22 cellular contexts compared by ENCODE assay signal in the genomic region with DNA sequence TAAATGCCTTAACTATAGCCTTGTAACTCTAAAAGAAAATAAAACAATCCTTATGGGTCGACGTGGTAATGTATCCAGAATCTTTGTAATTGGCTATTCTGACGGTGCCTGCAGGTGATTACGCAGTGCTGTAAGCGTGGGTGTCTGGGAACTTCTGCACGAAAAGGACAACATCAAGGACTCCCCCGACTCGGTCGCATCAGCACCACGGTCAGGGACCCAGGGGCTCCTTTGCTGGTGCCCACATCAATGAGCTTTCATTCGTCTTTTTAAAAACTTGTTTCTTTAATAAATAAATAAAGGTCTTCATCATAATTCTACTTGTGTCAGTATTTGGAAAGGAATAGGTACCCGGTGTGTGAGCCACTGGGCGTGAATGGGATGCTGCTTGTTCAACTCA. TPM values are rescaled to one million over a fixed set of nuclear protein-coding genes. Genes with fewer than 3 reads are reported as not detected.
DNase-seq lines count a peak whose midpoint lies in the region; ATAC-seq, FAIRE-seq and TF ChIP-seq lines count a peak whose summit lies in the region.
"Had no signal": no experiment of that assay in that cellular context is flagged by ENCODE, and none has a peak within 500 bp of the region (broad histone marks: within the 10 kb centered on the region; RNA-seq: fewer than 3 reads in every experiment).

No MANE protein-coding gene starts in this region.

- TF ChIP-seq POLR2A in HepG2 (IDR thresholded peaks at IDR 0.05; ENCODE audit: insufficient read depth in 1 of 2, low read depth in 2 of 2, low read length in 2 of 2), result no peak
- TF ChIP-seq POLR2A in right lobe of liver (IDR thresholded peaks at IDR 0.05), result no peak
- TF ChIP-seq POLR2A in HCT116 (IDR thresholded peaks at IDR 0.05; ENCODE audit: borderline replicate concordance, extremely low read depth, insufficient read depth, insufficient read length), result no peak
- no peak for TF ChIP-seq POLR2A in esophagus muscularis mucosa (IDR thresholded peaks at IDR 0.05; ENCODE audit: low read depth)

- DNase-seq in HepG2 (ENCODE audit: low spot score) (no peak), right lobe of liver (no peak), HCT116 (ENCODE audit: low read depth, low spot score) (no peak), esophagus muscularis mucosa (ENCODE audit: extremely low spot score) (peak; percentile 29), NCI-H1436 (lab: John Stamatoyannopoulos, UW) (no peak), CD1c-positive myeloid dendritic cell (ENCODE audit: extremely low spot score) (no peak)
- DNase-seq: AML-193; Calu3; CD4-positive, alpha-beta memory T cell; HFFc6; IMR-90; Karpas-422; KBM-7 had no signal

- H4K20me1 ChIP-seq in HepG2 (ENCODE audit: insufficient read depth, low read length), result no peaks in the 10 kb centered on the region
- H4K20me1 ChIP-seq in HCT116 (ENCODE audit: insufficient read depth), result peaks cover 9% of the 10 kb centered on the region; the same call in 1 of the 2 replicates

- H3K4me1 ChIP-seq in HepG2 (ENCODE audit: insufficient read depth, low read length) (no peaks in the 10 kb centered on the region), right lobe of liver (no peaks in the 10 kb centered on the region), HCT116 (ENCODE audit: control insufficient read depth in 1 of 2, insufficient read depth in 2 of 2, low read length in 2 of 2) (no peaks in the 10 kb centered on the region), esophagus muscularis mucosa (no peaks in the 10 kb centered on the region)
- H3K4me1 ChIP-seq: HAP-1 had no signal

- H3K9ac ChIP-seq in HepG2 (ENCODE audit: insufficient read depth, low read depth, low read length), result no peak overlapping the region
- H3K9ac ChIP-seq in HCT116 (ENCODE audit: low read length), result no peak overlapping the region

- no peaks in the 10 kb centered on the region for H3K27me3 ChIP-seq in HepG2 (ENCODE audit: control insufficient read depth in 1 of 2, insufficient read depth in 2 of 2, low read length in 2 of 2)
- no peaks in the 10 kb centered on the region for H3K27me3 ChIP-seq in right lobe of liver
- no peaks in the 10 kb centered on the region for H3K27me3 ChIP-seq in HCT116 (ENCODE audit: insufficient read depth, low read length)
- H3K27me3 ChIP-seq in esophagus muscularis mucosa, result peaks cover 0 to 4% (median 0%) of the 10 kb centered on the region in 4 donors

- RAD21 ChIA-PET in HCT116 (lab: Charles Lee; ENCODE audit: low non-redundant PET in 1 of 2, low total read pairs in 2 of 2, uncharacterized antibody in 2 of 2, unreplicated experiment in 2 of 2), result no interaction called here

- WGBS in HepG2 (ENCODE audit: low lambda C conversion rate), result 96% methylated on average over 13 of the region's 13 CpGs
- WGBS in right lobe of liver (ENCODE audit: insufficient coverage, low coverage, low lambda C conversion rate, missing lambda C conversion rate), result 96% methylated on average over 13 of the region's 13 CpGs
- 95% methylated on average over 13 of the region's 13 CpGs for WGBS in esophagus muscularis mucosa

- no peak for FAIRE-seq in HepG2 (lab: Jason Lieb, UNC)
- FAIRE-seq: A204.1, G401.6, GM12892, GM18507, H1 had no signal

- H3K9me3 ChIP-seq in HepG2 (ENCODE audit: low read length), result no peaks in the 10 kb centered on the region
- no peaks in the 10 kb centered on the region for H3K9me3 ChIP-seq in right lobe of liver
- H3K9me3 ChIP-seq in HCT116 (ENCODE audit: control insufficient read depth in 1 of 2, insufficient read depth in 1 of 2, low read depth in 1 of 2, low read length in 2 of 2), result no peaks in the 10 kb centered on the region
- H3K9me3 ChIP-seq in esophagus muscularis mucosa, result no peaks in the 10 kb centered on the region
- H3K9me3 ChIP-seq: HAP-1 had no signal

- H3K4me3 ChIP-seq in HepG2 (replicated peaks in 1 of 3; ENCODE audit: insufficient read depth in 1 of 3, low read depth in 2 of 3, low read length in 3 of 3) (no peak overlapping the region), right lobe of liver (no peak overlapping the region), HCT116 (replicated peaks in 1 of 2; ENCODE audit: low read depth in 1 of 2, low read length in 2 of 2) (no peak overlapping the region), esophagus muscularis mucosa (no peak overlapping the region)
- H3K4me3 ChIP-seq: HAP-1 had no signal

- TF ChIP-seq RAD21 in HepG2 (CRISPR knock-in tag; IDR thresholded peaks at IDR 0.05) (no peak), HCT116 (IDR thresholded peaks at IDR 0.05; ENCODE audit: low read depth) (no peak)

- H3K79me2 ChIP-seq in HepG2 (ENCODE audit: insufficient read depth, low read length), result no peaks in the 10 kb centered on the region
- H3K79me2 ChIP-seq in HCT116 (ENCODE audit: insufficient read depth, low read length), result peaks cover 99% of the 10 kb centered on the region

- H3K36me3 ChIP-seq in HepG2 (replicated peaks in 1 of 2; ENCODE audit: control insufficient read depth in 1 of 2, insufficient read depth in 2 of 2, low read length in 2 of 2) (peaks cover 23 to 92% of the 10 kb centered on the region in 2 experiments), right lobe of liver (no peaks in the 10 kb centered on the region), HCT116 (ENCODE audit: control insufficient read depth in 1 of 2, insufficient read depth in 2 of 2, low read length in 2 of 2) (peaks cover 94 to 97% of the 10 kb centered on the region in 2 experiments), esophagus muscularis mucosa (no peaks in the 10 kb centered on the region)

- POLR2A ChIA-PET in HepG2 (lab: Yijun Ruan, JAX), result no interaction called here
- POLR2A ChIA-PET in HCT116 (lab: Charles Lee), result no interaction called here

- TF ChIP-seq CTCF in HepG2 (CRISPR knock-in tag; IDR thresholded peaks at IDR 0.05) (no peak), right lobe of liver (IDR thresholded peaks at IDR 0.05) (no peak), HCT116 (IDR thresholded peaks at IDR 0.05 in 2 of 3, conservative IDR thresholded peaks at IDR 0.05 in 1 of 3; ENCODE audit: borderline replicate concordance in 1 of 3, insufficient read depth in 1 of 3, low read depth in 2 of 3, low read length in 2 of 3) (no peak), VCaP (conservative IDR thresholded peaks at IDR 0.05) (no peak), esophagus muscularis mucosa (IDR thresholded peaks at IDR 0.05) (no peak)

- intact Hi-C loops in HepG2 (cut with micrococcal nuclease; ENCODE audit: unreplicated experiment) (no loop called here), right lobe of liver (cut with DNase I) (no loop called here), HCT116 (cut with micrococcal nuclease) (no loop called here), esophagus muscularis mucosa (cut with DNase I) (no loop called here)

- TF ChIP-seq EP300 in HepG2 (IDR thresholded peaks at IDR 0.05; ENCODE audit: low read depth in 2 of 2, low read length in 2 of 2), result no peak
- no peak for TF ChIP-seq EP300 in HepG2 (CRISPR knock-in tag; IDR thresholded peaks at IDR 0.05; ENCODE audit: borderline replicate concordance)
- no peak for TF ChIP-seq EP300 in esophagus muscularis mucosa (IDR thresholded peaks at IDR 0.05)

- no peak overlapping the region for H3K27ac ChIP-seq in HepG2 (ENCODE audit: extremely low read length, insufficient read depth, low read length)
- no peak overlapping the region for H3K27ac ChIP-seq in right lobe of liver
- H3K27ac ChIP-seq in HCT116 (ENCODE audit: low read depth, low read length), result no peak overlapping the region
- H3K27ac ChIP-seq in VCaP, result peak overlapping the region; percentile 81; the same call in 1 of the 2 replicates
- H3K27ac ChIP-seq in esophagus muscularis mucosa (replicated peaks in 1 of 4), result no peak overlapping the region
- H3K27ac ChIP-seq: HL-60 had no signal

- H2AFZ ChIP-seq in HepG2 (ENCODE audit: low read length) (no peak overlapping the region), HCT116 (ENCODE audit: low read depth, low read length, poor library complexity, severe bottlenecking) (no peak overlapping the region)

- in situ Hi-C loops in HepG2 (cut with HindIII; ENCODE audit: extremely low pct_ligation_motif_present, low pct_unique_long_range_greater_than_20kb), result no loop called here

- BruUV-seq in HepG2 (replicated peaks; lab: Mats Ljungman, UMichigan) (no TSS peak), HCT116 (replicated peaks; lab: Mats Ljungman, UMichigan) (no TSS peak)

- no peaks in the 10 kb centered on the region for H3K9me2 ChIP-seq in HCT116 (ENCODE audit: insufficient read depth)

- H3K4me2 ChIP-seq in HepG2 (ENCODE audit: low read depth, low read length) (no peak overlapping the region), HCT116 (ENCODE audit: low read length) (no peak overlapping the region)

- CTCF ChIA-PET in HepG2 (lab: Yijun Ruan, JAX; ENCODE audit: low intra/inter-chr PET ratio, low total read pairs) (no interaction called here), HCT116 (lab: Charles Lee) (no interaction called here)

- no peak for ATAC-seq in HepG2
- no peak for ATAC-seq in right lobe of liver
- ATAC-seq in HCT116, result no peak
- ATAC-seq in GM18858 (IDR thresholded peaks at IDR 0.05; ENCODE audit: unreplicated experiment), result no peak

RNA-seq across cellular contexts. Expression of gene MKI67, which starts 13.2 kb away (rescaled TPM):
- total RNA-seq in HepG2 (2016; rRNA removed; fragmentation: Illumina TruSeq; extraction: Trizol) (22.9 and 54.3 TPM in 2 replicates), right lobe of liver (1 to 10 TPM in 4 of 6 experiments, under 1 TPM in 2; 0.42 to 4.6 (median 1.9) TPM), HCT116 (2021; ENCODE audit: unreplicated experiment) (202 TPM), esophagus muscularis mucosa (1 to 10 TPM in 1 of 4 donors, under 1 TPM in 3; 0.17 to 1.2 (median 0.87) TPM)
- 2.3 and 2.6 TPM in 2 replicates for total RNA-seq in HepG2 (2016; cell fraction: cytosol; rRNA removed; fragmentation: Illumina TruSeq; extraction: Trizol; ENCODE audit: low read depth)
- total RNA-seq in HepG2 (2016; cell fraction: insoluble cytoplasmic fraction; rRNA removed; fragmentation: Illumina TruSeq; extraction: Trizol), result 19.0 and 47.1 TPM in 2 replicates
- total RNA-seq in HepG2 (2016; cell fraction: membrane; rRNA removed; fragmentation: Illumina TruSeq; extraction: Trizol), result 8.0 and 10.9 TPM in 2 replicates
- 63.2 and 64.1 TPM in 2 replicates for total RNA-seq in HepG2 (2016; cell fraction: nucleus; rRNA removed; fragmentation: Illumina TruSeq; extraction: Trizol)
- 4.7 and 6.7 TPM in 2 replicates for polyA plus RNA-seq in HepG2 (2011; rRNA removed)
- polyA plus RNA-seq in HepG2 (2011; cell fraction: cytosol; rRNA removed), result 5.0 and 5.1 TPM in 2 replicates
- polyA plus RNA-seq in HepG2 (2011; cell fraction: nucleus; rRNA removed), result 10.0 and 14.1 TPM in 2 replicates
- polyA plus RNA-seq in HepG2 (2012), result 6.6 and 17.1 TPM in 2 replicates
- polyA plus RNA-seq in HepG2 (2016; cell fraction: cytosol; fragmentation: Illumina TruSeq; extraction: Trizol; ENCODE audit: low read depth), result 1.0 and 1.3 TPM in 2 replicates
- polyA plus RNA-seq in HepG2 (2016; cell fraction: insoluble cytoplasmic fraction; fragmentation: Illumina TruSeq; extraction: Trizol; ENCODE audit: low read depth), result 49.6 and 59.8 TPM in 2 replicates
- polyA plus RNA-seq in HepG2 (2016; cell fraction: membrane; fragmentation: Illumina TruSeq; extraction: Trizol; ENCODE audit: low read depth), result 2.2 and 3.0 TPM in 2 replicates
- 88.9 and 112 TPM in 2 replicates for polyA plus RNA-seq in HepG2 (2016; cell fraction: nucleus; fragmentation: Illumina TruSeq; extraction: Trizol; ENCODE audit: insufficient read depth, low read depth)
- polyA minus RNA-seq in HepG2 (2011; rRNA and poly(A)+ RNA removed; ENCODE audit: low replicate concordance), result 8.0 and 51.1 TPM in 2 replicates
- polyA minus RNA-seq in HepG2 (2011; cell fraction: cytosol; rRNA and poly(A)+ RNA removed), result 16.7 and 21.3 TPM in 2 replicates
- polyA minus RNA-seq in HepG2 (2011; cell fraction: nucleus; rRNA and poly(A)+ RNA removed), result 25.5 and 35.3 TPM in 2 replicates
- 64.3 and 90.3 TPM in 2 replicates for polyA plus RNA-seq in HCT116 (2012)

Comparison
In these comparisons a context has a peak if more than half of its experiments do, and no peak if none do; other contexts are left out.
1. Of the 20 proteins assayed by ChIP-seq in both HepG2 and HCT116: peak only in HepG2: none; only in HCT116: none; in both: REST; in neither: 19.